8 cellular contexts compared by ENCODE assay signal in the genomic region with DNA sequence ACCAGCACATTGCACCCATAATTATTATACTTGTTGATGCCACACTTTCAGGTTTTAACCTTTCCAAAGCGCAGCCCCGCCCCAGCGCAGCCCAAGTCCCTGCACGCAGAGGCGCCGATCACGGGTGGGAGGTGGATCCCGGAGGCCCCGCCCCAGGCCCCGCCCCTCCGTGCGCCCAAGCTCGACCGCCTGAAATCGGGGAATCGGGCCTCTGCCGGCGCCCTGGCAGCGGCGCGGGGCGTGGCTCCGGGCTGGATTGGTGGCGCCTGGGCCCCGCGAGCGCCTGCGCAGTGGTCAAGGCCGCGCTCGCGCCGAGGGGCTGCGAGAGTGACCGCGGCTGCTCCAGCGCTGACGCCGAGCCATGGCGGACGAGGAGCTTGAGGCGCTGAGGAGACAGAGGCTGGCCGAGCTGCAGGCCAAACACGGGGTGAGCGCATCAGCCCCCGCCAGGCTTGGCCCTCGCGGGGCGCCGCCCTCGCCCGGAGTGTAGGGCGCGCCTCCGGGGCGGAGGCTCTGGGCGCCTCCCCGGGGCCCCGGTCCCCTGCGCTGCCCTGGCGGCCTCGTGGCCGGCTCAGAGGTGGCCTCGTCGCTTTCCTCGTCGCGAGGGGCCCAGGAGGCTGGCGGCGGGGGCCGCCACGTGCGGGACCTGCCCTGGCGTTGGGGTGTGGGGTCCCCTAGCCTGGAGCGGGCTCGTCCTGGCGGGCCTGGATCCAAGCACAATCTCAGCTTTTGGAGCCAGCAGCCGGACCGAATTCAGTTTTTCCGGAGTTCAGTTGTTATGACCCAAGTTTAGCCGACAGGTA. TPM values are rescaled to one million over a fixed set of nuclear protein-coding genes. Genes with fewer than 3 reads are reported as not detected.
DNase-seq lines count a peak whose midpoint lies in the region; ATAC-seq and TF ChIP-seq lines count a peak whose summit lies in the region.

A gene with protein sequence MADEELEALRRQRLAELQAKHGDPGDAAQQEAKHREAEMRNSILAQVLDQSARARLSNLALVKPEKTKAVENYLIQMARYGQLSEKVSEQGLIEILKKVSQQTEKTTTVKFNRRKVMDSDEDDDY (plus strand): TSS at position 290 of the 803 bp plus-strand sequence. CDS start 72 bp downstream, at position 362.

- H3K36me3 ChIP-seq in H7 (replicated peaks; ENCODE audit: control insufficient read depth, insufficient read depth, low read length) (peaks cover 9% of the 10 kb centered on the region), Loucy (ENCODE audit: insufficient read depth, low read length) (peaks cover 16% of the 10 kb centered on the region; the same call in 1 of the 2 replicates), RWPE2 (ENCODE audit: low read depth) (peaks cover 41% of the 10 kb centered on the region)

- H3K4me1 Mint-ChIP-seq in natural killer cell treated with Interleukin-12 subunit alpha and Interleukin-12 subunit beta and Interleukin-15 and Interleukin-18, amount 100 ng/mL, for 72 hours (ENCODE audit: low read depth in 2 of 2): peaks cover 13 to 16% of the 10 kb centered on the region in 2 donors

- peak; percentile 91 for ATAC-seq in RWPE2 (ENCODE audit: low read depth)
- ATAC-seq in natural killer cell treated with Interleukin-12 subunit alpha and Interleukin-12 subunit beta and Interleukin-15 and Interleukin-18, amount 100 ng/mL, for 72 hours: peak; percentile 98 to 99

- H3K4me1 ChIP-seq in Loucy (ENCODE audit: insufficient read depth, low read length, poor library complexity, severe bottlenecking) (peaks cover 41% of the 10 kb centered on the region), RWPE2 (ENCODE audit: insufficient read depth, poor library complexity, severe bottlenecking) (peaks cover 2% of the 10 kb centered on the region)

- peak within 1 kb of the TSS; percentile 92 for H3K4me3 ChIP-seq in H7 (ENCODE audit: insufficient read depth, low read depth, low read length)
- H3K4me3 ChIP-seq in Loucy (ENCODE audit: low read length, poor library complexity, severe bottlenecking): peak within 1 kb of the TSS; percentile 96
- peak within 1 kb of the TSS; percentile 83 for H3K4me3 ChIP-seq in RWPE2 (ENCODE audit: severe bottlenecking)
- H3K4me3 ChIP-seq in fibroblast of pulmonary artery (replicated peaks; ENCODE audit: low read depth, low read length): peak within 1 kb of the TSS; percentile 94

- peak within 1 kb of the TSS; percentile 100 for H2AFZ ChIP-seq in Loucy (ENCODE audit: low read length)

- no peak for TF ChIP-seq CTCF in Loucy (conservative IDR thresholded peaks at IDR 0.05; ENCODE audit: low read length)
- TF ChIP-seq CTCF in RWPE2 (IDR thresholded peaks at IDR 0.05; ENCODE audit: poor library complexity, severe bottlenecking): no peak
- TF ChIP-seq CTCF in fibroblast of pulmonary artery (IDR thresholded peaks at IDR 0.05; ENCODE audit: low read length, missing control alignments): no peak

- peaks cover 14% of the 10 kb centered on the region for H3K36me3 Mint-ChIP-seq in natural killer cell treated with Interleukin-12 subunit alpha and Interleukin-12 subunit beta and Interleukin-15 and Interleukin-18, amount 100 ng/mL, for 72 hours

- H3K9ac ChIP-seq in Loucy (ENCODE audit: low read depth, low read length, poor library complexity, severe bottlenecking): peak within 1 kb of the TSS; percentile 91

- H3K9me2 ChIP-seq in Loucy (replicated peaks; ENCODE audit: low read depth, low read length): no peaks in the 10 kb centered on the region

- H3K9me3 ChIP-seq in Loucy (ENCODE audit: insufficient read depth, low read depth, low read length) (no peaks in the 10 kb centered on the region), RWPE2 (ENCODE audit: severe bottlenecking) (no peaks in the 10 kb centered on the region)

- H3K4me3 Mint-ChIP-seq in natural killer cell treated with Interleukin-12 subunit alpha and Interleukin-12 subunit beta and Interleukin-15 and Interleukin-18, amount 100 ng/mL, for 72 hours: peak within 1 kb of the TSS; percentile 96

- H3K27me3 ChIP-seq in H7 (ENCODE audit: control insufficient read depth, insufficient read depth, low read length) (peaks cover 2% of the 10 kb centered on the region), Loucy (ENCODE audit: insufficient read depth, low read length, poor library complexity, severe bottlenecking) (no peaks in the 10 kb centered on the region), RWPE2 (ENCODE audit: insufficient read depth, poor library complexity, severe bottlenecking) (no peaks in the 10 kb centered on the region)

- peak within 1 kb of the TSS; percentile 38 to 81 for H3K27ac Mint-ChIP-seq in natural killer cell treated with Interleukin-12 subunit alpha and Interleukin-12 subunit beta and Interleukin-15 and Interleukin-18, amount 100 ng/mL, for 72 hours

- H3K27ac ChIP-seq in RWPE2 (ENCODE audit: poor library complexity, severe bottlenecking): peak within 1 kb of the TSS; percentile 42

- peaks cover 3 to 5% of the 10 kb centered on the region in 2 donors for H3K27me3 Mint-ChIP-seq in natural killer cell treated with Interleukin-12 subunit alpha and Interleukin-12 subunit beta and Interleukin-15 and Interleukin-18, amount 100 ng/mL, for 72 hours

- peaks cover 38% of the 10 kb centered on the region for H3K79me2 ChIP-seq in Loucy (ENCODE audit: insufficient read depth, low read length)

- peaks cover 30% of the 10 kb centered on the region for H4K20me1 ChIP-seq in Loucy (ENCODE audit: insufficient read depth, low read length, poor library complexity, severe bottlenecking)

- peaks cover 3% of the 10 kb centered on the region; the same call in 1 of the 2 replicates for H3F3A ChIP-seq in Loucy (ENCODE audit: low read depth)

- peak; percentile 91 for DNase-seq in ELR (ENCODE audit: low read depth)
- DNase-seq in H7: peak; percentile 98
- DNase-seq in RWPE2 (ENCODE audit: low spot score): peak; percentile 93
- peak; percentile 98 for DNase-seq in activated effector memory CD4-positive, alpha-beta T cell treated with Interleukin-2 at 50 U/mL for 16 hours
- peak; percentile 94 for DNase-seq in fibroblast of pulmonary artery (ENCODE audit: low read depth)
- DNase-seq in natural killer cell treated with Interleukin-12 subunit alpha and Interleukin-12 subunit beta and Interleukin-15 and Interleukin-18, amount 100 ng/mL, for 72 hours (ENCODE audit: low spot score): peak; percentile 95
- peak; percentile 97 for DNase-seq in stimulated activated naive CD4-positive, alpha-beta T cell treated with Interleukin-2 at 50 U/mL for 16 hours (lab: John Stamatoyannopoulos, UW)

- H3K9me3 Mint-ChIP-seq in natural killer cell treated with Interleukin-12 subunit alpha and Interleukin-12 subunit beta and Interleukin-15 and Interleukin-18, amount 100 ng/mL, for 72 hours: no peaks in the 10 kb centered on the region

- H3K4me2 ChIP-seq in Loucy (ENCODE audit: low read depth, low read length, poor library complexity, severe bottlenecking): peak within 1 kb of the TSS; percentile 83

RNA-seq across cellular contexts. Expression of the gene that starts here (rescaled TPM):
- 73.7 and 105 TPM in 2 replicates for total RNA-seq in H7 (2014; rRNA removed; shearing (Covaris generic))
- total RNA-seq in natural killer cell treated with Interleukin-12 subunit alpha and Interleukin-12 subunit beta and Interleukin-15 and Interleukin-18, amount 100 ng/mL, for 72 hours: 10 to 100 TPM; 71.8 to 80.9 TPM

Comparison
In these comparisons a context has a peak if more than half of its experiments do, and no peak if none do; other contexts are left out.
1. Peak in every context shown above with its lines: DNase-seq, ATAC-seq, H3K4me3 ChIP-seq and H3K27ac ChIP-seq.